19 cellular contexts compared by ENCODE assay signal in the genomic region with DNA sequence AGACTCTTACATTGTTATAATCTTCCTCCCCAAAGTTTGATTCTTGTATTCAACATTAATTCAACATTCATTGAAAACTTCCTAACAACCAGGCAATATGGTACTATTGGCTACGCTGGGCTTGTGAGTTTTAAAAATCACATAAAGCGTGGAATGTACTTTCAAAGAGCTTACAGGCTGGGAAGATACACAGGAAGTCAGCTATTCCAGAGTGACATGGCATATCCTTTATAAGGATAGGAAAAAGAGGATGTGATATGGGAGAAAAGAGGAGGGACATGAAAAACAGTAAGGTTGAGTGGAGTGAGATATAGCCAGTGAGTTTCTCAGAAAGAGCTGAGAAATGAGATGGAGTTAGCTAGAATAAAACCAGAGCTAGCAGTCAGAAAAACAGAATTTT.
DNase-seq lines count a peak whose midpoint lies in the region; ATAC-seq, FAIRE-seq and TF ChIP-seq lines count a peak whose summit lies in the region.
"Had no signal": no experiment of that assay in that cellular context is flagged by ENCODE, and none has a peak within 500 bp of the region (broad histone marks: within the 10 kb centered on the region; RNA-seq: fewer than 3 reads in every experiment).

No MANE protein-coding gene starts in this region.

- 100% methylated on average over 2 of the region's 2 CpGs for WGBS in K562 (ENCODE audit: insufficient coverage, low coverage, missing lambda C conversion rate)
- 81 to 96% methylated on average over 2 of the region's 2 CpGs for WGBS in thyroid gland, 2 donors

- no peak for TF ChIP-seq RAD21 in K562 (CRISPR knock-in tag; conservative IDR thresholded peaks at IDR 0.05 in 1 of 2, IDR thresholded peaks at IDR 0.05 in 1 of 2)

- H3K27me3 Mint-ChIP-seq in MCF 10A (ENCODE audit: insufficient read depth, unreplicated experiment) (no peaks in the 10 kb centered on the region), mesothelial cell of epicardium (ENCODE audit: low read depth) (no peaks in the 10 kb centered on the region)
- H3K27me3 Mint-ChIP-seq: activated CD8-positive, alpha-beta T cell treated with anti-CD3 and anti-CD28 coated beads for 36 hours; CD4-positive, alpha-beta memory T cell had no signal

- TF ChIP-seq CTCF in breast epithelium (IDR thresholded peaks at IDR 0.05) = no peak
- TF ChIP-seq CTCF in MCF 10A (IDR thresholded peaks at IDR 0.05; ENCODE audit: unreplicated experiment) = no peak
- TF ChIP-seq CTCF in K562 (IDR thresholded peaks at IDR 0.05 in 2 of 3, conservative IDR thresholded peaks at IDR 0.05 in 1 of 3; ENCODE audit: insufficient read depth in 2 of 3, low read depth in 1 of 3, low read length in 3 of 3) = no peak
- TF ChIP-seq CTCF in mesothelial cell of epicardium (IDR thresholded peaks at IDR 0.05; ENCODE audit: unreplicated experiment) = no peak
- TF ChIP-seq CTCF in thyroid gland (IDR thresholded peaks at IDR 0.05) = no peak

- peaks cover 0 to 8% of the 10 kb centered on the region in 2 donors for H3K9me3 ChIP-seq in breast epithelium
- H3K9me3 ChIP-seq in K562 (replicated peaks; ENCODE audit: control insufficient read depth, insufficient read depth, low read depth, low read length) = peaks cover 22% of the 10 kb centered on the region
- no peaks in the 10 kb centered on the region for H3K9me3 ChIP-seq in thyroid gland

- H2AFZ ChIP-seq in K562 (ENCODE audit: low read depth, low read length) = peak overlapping the region; percentile 57; the same call in 1 of the 2 replicates

- H3K4me1 ChIP-seq in breast epithelium = peaks cover 8 to 21% of the 10 kb centered on the region in 2 donors
- H3K4me1 ChIP-seq in K562 (replicated peaks in 1 of 2; ENCODE audit: control insufficient read depth in 2 of 2, insufficient read depth in 2 of 2, low read length in 2 of 2) = peaks cover 19 to 29% of the 10 kb centered on the region in 2 experiments
- H3K4me1 ChIP-seq in thyroid gland = peaks cover 16 to 34% of the 10 kb centered on the region in 2 donors

- BruUV-seq in MCF 10A (replicated peaks; lab: Mats Ljungman, UMichigan) = no TSS peak
- no TSS peak for BruUV-seq in K562 (replicated peaks; lab: Mats Ljungman, UMichigan)

- intact Hi-C loops in breast epithelium (cut with DNase I; ENCODE audit: low total_unique reads) = loop anchor here (5.0 kb wide), 1 partner anchor 105 kb away; a partner anchor contains a TSS
- intact Hi-C loops in MCF 10A (cut with micrococcal nuclease) = no loop called here
- intact Hi-C loops in K562 (cut with micrococcal nuclease) = no loop called here
- intact Hi-C loops in thyroid gland (cut with DNase I) = loop anchor here (10.0 kb wide), 1 partner anchor 93 kb away; no protein-coding TSS in a partner anchor

- no peaks in the 10 kb centered on the region for H4K20me1 ChIP-seq in K562 (replicated peaks; ENCODE audit: control insufficient read depth, insufficient read depth, low read length)

- TF ChIP-seq EP300 in K562 (IDR thresholded peaks at IDR 0.05; ENCODE audit: low read length) = no peak

- no peak for TF ChIP-seq POLR2A in breast epithelium (IDR thresholded peaks at IDR 0.05)
- no peak for TF ChIP-seq POLR2A in K562 (conservative IDR thresholded peaks at IDR 0.05)
- TF ChIP-seq POLR2A in thyroid gland (IDR thresholded peaks at IDR 0.05) = no peak

- no peaks in the 10 kb centered on the region for H3K36me3 ChIP-seq in breast epithelium
- no peaks in the 10 kb centered on the region for H3K36me3 ChIP-seq in K562 (ENCODE audit: control insufficient read depth, insufficient read depth, low read length)
- H3K36me3 ChIP-seq in thyroid gland = no peaks in the 10 kb centered on the region

- no peak for ATAC-seq in K562
- no peak for ATAC-seq in GM21529 (IDR thresholded peaks at IDR 0.05; ENCODE audit: unreplicated experiment)
- ATAC-seq: activated CD8-positive, alpha-beta T cell treated with anti-CD3 and anti-CD28 coated beads for 36 hours; GM12878 had no signal

- in situ Hi-C loops in K562 (cut with MboI) = no loop called here

- no peak overlapping the region for H3K4me2 ChIP-seq in K562 (ENCODE audit: insufficient read depth, low read length)

- H3K4me1 Mint-ChIP-seq in MCF 10A (ENCODE audit: insufficient read depth, unreplicated experiment) (peaks cover 17% of the 10 kb centered on the region), mesothelial cell of epicardium (peaks cover 49% of the 10 kb centered on the region)

- H3K27me3 ChIP-seq in breast epithelium (no peaks in the 10 kb centered on the region), K562 (ENCODE audit: control insufficient read depth in 2 of 2, insufficient read depth in 2 of 2, low read length in 2 of 2) (no peaks in the 10 kb centered on the region), thyroid gland (no peaks in the 10 kb centered on the region)

- no peak for FAIRE-seq in K562 (lab: Jason Lieb, UNC)
- FAIRE-seq: A204.1, astrocyte, GM12878 had no signal

- no peaks in the 10 kb centered on the region for H3K9me1 ChIP-seq in K562 (ENCODE audit: control insufficient read depth, insufficient read depth, low read length)

- CTCF ChIA-PET in MCF 10A (lab: Yijun Ruan, JAX) (interaction anchor here (0.5 to 1.8 kb wide), 6 partner anchors 12 to 1219 kb away, joined by 3 to 7 read pairs (median 4); a partner anchor contains a TSS), K562 (lab: Yijun Ruan, JAX; ENCODE audit: low intra/inter-chr PET ratio) (no interaction called here)

- DNase-seq in breast epithelium (ENCODE audit: low spot score in 2 of 2) = no peak
- no peak for DNase-seq in MCF 10A (ENCODE audit: unreplicated experiment)
- DNase-seq in K562 (ENCODE audit: extremely low read depth in 1 of 4, low spot score in 3 of 4) = no peak
- DNase-seq in mesothelial cell of epicardium (ENCODE audit: low spot score in 2 of 2, unreplicated experiment in 2 of 2) = no peak
- DNase-seq in thyroid gland = no peak
- DNase-seq in hippocampal formation (lab: John Stamatoyannopoulos, UW) = no peak
- no peak for DNase-seq in NCI-H146 treated with DMSO at 0.1 percent for 48 hours (lab: John Stamatoyannopoulos, UW; ENCODE audit: unreplicated experiment)
- DNase-seq: activated CD8-positive, alpha-beta T cell treated with anti-CD3 and anti-CD28 coated beads for 36 hours; activated effector memory CD4-positive, alpha-beta T cell treated with Interleukin-2 at 50 U/mL for 16 hours; CD4-positive, alpha-beta memory T cell; dermis blood vessel endothelial cell; KBM-7; NCI-H1092; posterior cingulate gyrus; stimulated activated CD4-positive, alpha-beta T cell treated with anti-CD3 and anti-CD28 coated beads, Interleukin-15, amount 100 ng/mL, for 24 hours had no signal

- H3K27ac ChIP-seq in breast epithelium (peak overlapping the region; percentile 23 to 91), K562 (ENCODE audit: extremely low read depth, low read depth, low read length) (no peak overlapping the region; the same call in 2 of the 3 replicates), thyroid gland (peak overlapping the region in 2 of 3 donors; percentile 92)

- H3K27ac Mint-ChIP-seq in MCF 10A (ENCODE audit: low read depth, unreplicated experiment) (no peak overlapping the region), mesothelial cell of epicardium (peak overlapping the region; percentile 97)
- H3K27ac Mint-ChIP-seq: activated CD8-positive, alpha-beta T cell treated with anti-CD3 and anti-CD28 coated beads for 36 hours had no signal

- no peak overlapping the region for H3K9ac ChIP-seq in K562 (ENCODE audit: insufficient read depth in 1 of 2, low read depth in 2 of 2, low read length in 2 of 2)

- no peak overlapping the region for H3K4me3 Mint-ChIP-seq in MCF 10A (ENCODE audit: unreplicated experiment)
- no peak overlapping the region for H3K4me3 Mint-ChIP-seq in mesothelial cell of epicardium
- H3K4me3 Mint-ChIP-seq: activated CD8-positive, alpha-beta T cell treated with anti-CD3 and anti-CD28 coated beads for 36 hours; CD4-positive, alpha-beta memory T cell had no signal

- H3K9me3 Mint-ChIP-seq in MCF 10A (ENCODE audit: unreplicated experiment) (peaks cover 7% of the 10 kb centered on the region), mesothelial cell of epicardium (peaks cover 24% of the 10 kb centered on the region)

- H3K36me3 Mint-ChIP-seq in MCF 10A (ENCODE audit: insufficient read depth, unreplicated experiment) (no peaks in the 10 kb centered on the region), mesothelial cell of epicardium (peaks cover 21% of the 10 kb centered on the region)

- H3K4me3 ChIP-seq in breast epithelium (no peak overlapping the region), K562 (no peak overlapping the region), thyroid gland (replicated peaks in 1 of 3) (no peak overlapping the region)
- H3K4me3 ChIP-seq: GM12878 had no signal

- no peaks in the 10 kb centered on the region for H3K79me2 ChIP-seq in K562 (ENCODE audit: control insufficient read depth, insufficient read depth, low read length)

- POLR2A ChIA-PET in MCF 10A (lab: Yijun Ruan, JAX) = interaction anchor here (0.9 to 1.8 kb wide), 4 partner anchors 12 to 181 kb away, joined by 3 to 18 read pairs (median 10); a partner anchor contains a TSS
- POLR2A ChIA-PET in K562 (lab: Yijun Ruan, JAX) = no interaction called here

TF ChIP-seq in K562, 482 proteins besides CTCF, POLR2A, EP300 and RAD21 (continues in another document):
- no peak for TF ChIP-seq HEY1 (CRISPR knock-in tag; IDR thresholded peaks at IDR 0.05; ENCODE audit: borderline replicate concordance)

Comparison
In these comparisons a context has a peak if more than half of its experiments do, and no peak if none do; other contexts are left out.
1. intact Hi-C loops: an anchor here in breast epithelium (5.0 kb wide) and thyroid gland (10.0 kb wide); none called in MCF 10A and K562.